ENCODE assay signal across 25 cellular contexts in genomic region chr17:65430209-65430833, GRCh38.
"Had no signal": no experiment of that assay in that cellular context is flagged by ENCODE, and none has a peak within 500 bp of the region (broad histone marks: within the 10 kb centered on the region; RNA-seq: fewer than 3 reads in every experiment).

No MANE protein-coding gene starts in this region.

- H3K36me3 Mint-ChIP-seq: activated naive CD4-positive, alpha-beta T cell treated with anti-CD3 and anti-CD28 coated beads, Interleukin-2, amount 50 U/mL, for 24 hours had no signal

- H3K36me3 ChIP-seq: breast epithelium, heart left ventricle, ovary, spleen, tibial nerve had no signal

- H3K4me3 ChIP-seq: breast epithelium, heart left ventricle, lung, mucosa of descending colon, ovary, spleen, tibial nerve had no signal

- DNase-seq: activated CD4-positive, alpha-beta T cell treated with anti-CD3 and anti-CD28 coated beads for 4 hours; activated CD4-positive, alpha-beta T cell treated with anti-CD3 and anti-CD28 coated beads, Interleukin-2, amount 50 U/mL, for 4 hours; activated effector memory CD4-positive, alpha-beta T cell treated with Interleukin-2 at 50 U/mL for 16 hours; activated naive CD8-positive, alpha-beta T cell treated with anti-CD3 and anti-CD28 coated beads, Interleukin-2, amount 50 U/mL, for 24 hours; activated T-cell treated with anti-CD3 and anti-CD28 coated beads for 4 hours; amygdala; endodermal cell; foreskin fibroblast; mucosa of descending colon; nephron progenitor cell; ovary; spleen; stimulated activated CD4-positive, alpha-beta T cell treated with anti-CD3 and anti-CD28 coated beads, Interleukin-2, amount 100 ng/mL, for 48 hours; stimulated activated naive CD4-positive, alpha-beta T cell treated with Interleukin-2 at 50 U/mL for 16 hours had no signal

- ATAC-seq: activated naive CD8-positive, alpha-beta T cell treated with anti-CD3 and anti-CD28 coated beads, Interleukin-2, amount 50 U/mL, for 24 hours; esophagus mucosa; left lobe of liver; mucosa of descending colon had no signal

- H3K4me3 Mint-ChIP-seq: activated naive CD4-positive, alpha-beta T cell treated with anti-CD3 and anti-CD28 coated beads, Interleukin-2, amount 50 U/mL, for 24 hours; activated naive CD8-positive, alpha-beta T cell treated with anti-CD3 and anti-CD28 coated beads, Interleukin-2, amount 50 U/mL, for 24 hours; central memory CD8-positive, alpha-beta T cell; dendritic cell treated with granulocyte-macrophage colony-stimulating factor and Interleukin-4, amounts not matched to agents 40 ng/mL and 50 ng/mL, for 4 days; endodermal cell; nephron progenitor cell had no signal

- H3K27ac ChIP-seq: breast epithelium, heart left ventricle, ovary, spleen, tibial nerve, VCaP had no signal

- H3K4me1 Mint-ChIP-seq: endodermal cell had no signal

- H3K4me1 ChIP-seq: breast epithelium, spleen, tibial nerve had no signal

- H3K9me3 ChIP-seq: breast epithelium had no signal

- H3K27me3 ChIP-seq: breast epithelium, heart left ventricle, ovary, tibial nerve had no signal

- H3K27ac Mint-ChIP-seq: activated naive CD4-positive, alpha-beta T cell treated with anti-CD3 and anti-CD28 coated beads, Interleukin-2, amount 50 U/mL, for 24 hours; activated naive CD8-positive, alpha-beta T cell treated with anti-CD3 and anti-CD28 coated beads, Interleukin-2, amount 50 U/mL, for 24 hours; dendritic cell treated with granulocyte-macrophage colony-stimulating factor and Interleukin-4, amounts not matched to agents 40 ng/mL and 50 ng/mL, for 4 days; endodermal cell; nephron progenitor cell; progenitor cell of endocrine pancreas had no signal

- H3K27me3 Mint-ChIP-seq: activated naive CD4-positive, alpha-beta T cell treated with anti-CD3 and anti-CD28 coated beads, Interleukin-2, amount 50 U/mL, for 24 hours; dendritic cell treated with granulocyte-macrophage colony-stimulating factor and Interleukin-4, amounts not matched to agents 40 ng/mL and 50 ng/mL, for 4 days; progenitor cell of endocrine pancreas had no signal
